Comparison of ENCODE assay signal across 1 cellular context in the genomic region with DNA sequence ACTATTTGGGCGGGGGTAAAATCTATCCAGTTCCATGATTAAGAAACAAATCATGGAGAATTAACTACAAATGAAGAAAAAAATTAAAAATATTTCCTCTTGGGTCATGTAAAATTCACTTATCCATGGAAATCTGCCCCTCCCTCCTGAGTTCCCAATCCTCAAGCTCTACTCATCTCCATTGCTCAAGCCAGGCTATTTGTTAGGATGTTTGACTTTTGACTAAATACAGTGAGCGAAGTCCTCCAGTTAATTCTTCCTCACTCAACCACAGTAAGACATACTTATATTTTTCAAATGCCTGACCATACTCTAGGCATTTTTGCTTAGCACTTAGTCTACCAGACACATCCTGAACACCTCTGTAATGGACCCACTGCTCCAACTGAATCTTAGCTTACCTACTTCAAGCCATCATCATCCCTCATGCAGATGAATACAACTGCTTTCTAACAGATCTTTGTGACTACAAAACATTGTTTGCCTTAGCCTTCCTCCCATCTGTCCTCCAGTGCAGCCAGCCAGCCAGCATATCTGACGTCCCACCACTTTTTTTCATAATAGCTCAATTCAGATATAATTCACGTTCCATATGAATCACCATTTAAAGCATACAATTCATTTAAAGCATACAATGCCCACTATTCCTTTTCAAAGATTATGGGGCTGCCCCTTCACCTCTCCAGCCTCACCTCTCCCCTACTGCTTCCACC.
TF ChIP-seq lines count a peak whose summit lies in the region.

No MANE protein-coding gene starts in this region.

TF ChIP-seq in HepG2, 621 proteins besides CTCF, POLR2A, EP300 and RAD21 (continued from another document):
- no peak for TF ChIP-seq ZNF407 (CRISPR knock-in tag; IDR thresholded peaks at IDR 0.05; ENCODE audit: not compliant biosample characterization)
- peak; percentile 12; the same call in 1 of the 2 replicates for TF ChIP-seq HNF4A (CRISPR knock-in tag; IDR thresholded peaks at IDR 0.05)
- TF ChIP-seq CEBPG (CRISPR knock-in tag; IDR thresholded peaks at IDR 0.05), result peak; percentile 47
- no peak for TF ChIP-seq AFF4 (CRISPR knock-in tag; IDR thresholded peaks at IDR 0.05)
